Comparison of ENCODE assay signal across 22 cellular contexts in genomic region chr4:94613248-94613647, GRCh38.
"Had no signal": no experiment of that assay in that cellular context is flagged by ENCODE, and none has a peak within 500 bp of the region (broad histone marks: within the 10 kb centered on the region; RNA-seq: fewer than 3 reads in every experiment).

No MANE protein-coding gene starts in this region.

- ATAC-seq: activated CD8-positive, alpha-beta T cell treated with anti-CD3 and anti-CD28 coated beads, Interleukin-2, amount 10 ng/mL, durations not matched to agents 7 days and 5 days; activated naive CD8-positive, alpha-beta T cell treated with anti-CD3 and anti-CD28 coated beads, Interleukin-2, amount 50 U/mL, for 24 hours; T-helper 17 cell; WTC11 had no signal

- FAIRE-seq: astrocyte had no signal

- DNase-seq: activated CD4-positive, alpha-beta T cell treated with anti-CD3 and anti-CD28 coated beads for 48 hours; activated CD4-positive, alpha-beta T cell treated with anti-CD3 and anti-CD28 coated beads, Interleukin-2, amount 50 U/mL, for 4 hours; activated CD4-positive, CD25-positive, alpha-beta regulatory T cell treated with anti-CD3 and anti-CD28 coated beads, Interleukin-2, amount 50 U/mL, for 72 hours; activated CD8-positive, alpha-beta T cell treated with anti-CD3 and anti-CD28 coated beads, Interleukin-2, amount 10 ng/mL, durations not matched to agents 7 days and 5 days; activated effector memory CD4-positive, alpha-beta T cell treated with Interleukin-2 at 50 U/mL for 16 hours; activated naive CD4-positive, alpha-beta T cell; activated naive CD8-positive, alpha-beta T cell treated with anti-CD3 and anti-CD28 coated beads, Interleukin-2, amount 50 U/mL, for 24 hours; activated T-cell treated with anti-CD3 and anti-CD28 coated beads, Interleukin-2, amount 50 U/mL, for 24 hours; amygdala; Karpas-422; MM.1S; NCI-H1105; NCI-H1436 treated with DMSO at 0.1 percent for 48 hours; NCI-H187 treated with DMSO at 0.1 percent for 48 hours; NCI-H2081 treated with DMSO at 0.1 percent for 48 hours; NCI-H446; NCI-H524; SHP77; T-helper 17 cell; T-helper 9 cell had no signal
